In genomic region chr13:42110410-42111155, GRCh38 we compare ENCODE assay signal across 8 cellular contexts.
A peak's percentile ranks its signal among the peaks of the same experiment; 100 is the strongest.
DNase-seq lines count a peak whose midpoint lies in the region; ATAC-seq, FAIRE-seq and TF ChIP-seq lines count a peak whose summit lies in the region.

No MANE protein-coding gene starts in this region.

- H3K27ac ChIP-seq in HepG2 (ENCODE audit: extremely low read length, insufficient read depth, low read length): no peak overlapping the region

- ATAC-seq in Right ventricle myocardium superior (ENCODE audit: poor library complexity) (peak; percentile 69), Right ventricle myocardium inferior (no peak), HepG2 (peak; percentile 44; the same call in 2 of the 3 replicates), HG03139 (IDR thresholded peaks at IDR 0.05; ENCODE audit: unreplicated experiment) (no peak)
- peak; percentile 43 for ATAC-seq in central memory CD8-positive, alpha-beta T cell (replicated peaks; ENCODE audit: extremely low read depth, poor library complexity, severe bottlenecking)

- peaks cover 3% of the 10 kb centered on the region for H3K36me3 Mint-ChIP-seq in central memory CD8-positive, alpha-beta T cell (ENCODE audit: insufficient read depth)

- H3K4me1 Mint-ChIP-seq in central memory CD8-positive, alpha-beta T cell: peaks cover 7% of the 10 kb centered on the region

- H3K27me3 ChIP-seq in HepG2 (ENCODE audit: control insufficient read depth in 1 of 2, insufficient read depth in 2 of 2, low read length in 2 of 2): no peaks in the 10 kb centered on the region; a peak in 3 of 5 replicates

- no peak overlapping the region for H3K27ac Mint-ChIP-seq in central memory CD8-positive, alpha-beta T cell (ENCODE audit: low read depth)

- no peaks in the 10 kb centered on the region for H4K20me1 ChIP-seq in HepG2 (ENCODE audit: insufficient read depth, low read length)

- no peak; the same call in 1 of the 2 replicates for TF ChIP-seq RAD21 in HepG2 (CRISPR knock-in tag; IDR thresholded peaks at IDR 0.05)

- no peaks in the 10 kb centered on the region for H3K27me3 Mint-ChIP-seq in central memory CD8-positive, alpha-beta T cell

- no peaks in the 10 kb centered on the region for H3K36me3 ChIP-seq in HepG2 (replicated peaks in 1 of 2; ENCODE audit: control insufficient read depth in 1 of 2, insufficient read depth in 2 of 2, low read length in 2 of 2)

- FAIRE-seq in HepG2 (lab: Jason Lieb, UNC): peak; percentile 71

- no TSS peak for BruUV-seq in HepG2 (replicated peaks; lab: Mats Ljungman, UMichigan)

- TF ChIP-seq POLR2A in HepG2 (IDR thresholded peaks at IDR 0.05; ENCODE audit: insufficient read depth in 1 of 2, low read depth in 2 of 2, low read length in 2 of 2): no peak

- no peak for DNase-seq in Right ventricle myocardium superior
- no peak for DNase-seq in Right ventricle myocardium inferior (ENCODE audit: missing footprints)
- peak; percentile 70 for DNase-seq in LoVo (ENCODE audit: low spot score)
- peak; percentile 62 for DNase-seq in RPMI7951 (ENCODE audit: low read depth)
- DNase-seq in central memory CD8-positive, alpha-beta T cell (ENCODE audit: low spot score in 2 of 2): peak in 1 of 2 donors; percentile 31
- DNase-seq in HepG2 (ENCODE audit: low spot score): peak; percentile 54
- peak; percentile 54 for DNase-seq in stromal cell of bone marrow (ENCODE audit: low read depth)

- POLR2A ChIA-PET in HepG2 (lab: Yijun Ruan, JAX): no interaction called here

- no peaks in the 10 kb centered on the region for H3K4me1 ChIP-seq in HepG2 (ENCODE audit: insufficient read depth, low read length)

- H3K79me2 ChIP-seq in HepG2 (ENCODE audit: insufficient read depth, low read length): no peaks in the 10 kb centered on the region

- H3K9me3 Mint-ChIP-seq in central memory CD8-positive, alpha-beta T cell: no peaks in the 10 kb centered on the region

- CTCF ChIA-PET in HepG2 (lab: Yijun Ruan, JAX; ENCODE audit: low intra/inter-chr PET ratio, low total read pairs): interaction anchor here (1.4 to 1.9 kb wide), 2 partner anchors 205 to 442 kb away, joined by 6 to 28 read pairs; no protein-coding TSS in a partner anchor

- TF ChIP-seq EP300 in HepG2 (IDR thresholded peaks at IDR 0.05; ENCODE audit: low read depth in 2 of 2, low read length in 2 of 2) (no peak), HepG2 (CRISPR knock-in tag; IDR thresholded peaks at IDR 0.05; ENCODE audit: borderline replicate concordance) (no peak)

- intact Hi-C loops in Right ventricle myocardium superior (cut with DNase I) (loop anchor here (5.0 kb wide), 1 partner anchor 443 kb away; no protein-coding TSS in a partner anchor), Right ventricle myocardium inferior (cut with DNase I) (loop anchor here (1.0 to 5.0 kb wide), 2 partner anchors 442 to 758 kb away; no protein-coding TSS in a partner anchor), HepG2 (cut with micrococcal nuclease; ENCODE audit: unreplicated experiment) (loop anchor here (1.0 to 5.0 kb wide), 4 partner anchors 205 to 758 kb away; no protein-coding TSS in a partner anchor)

- 11% methylated on average over 7 of the region's 7 CpGs for WGBS in HepG2 (ENCODE audit: low lambda C conversion rate)

- H3K4me2 ChIP-seq in HepG2 (ENCODE audit: low read depth, low read length): no peak overlapping the region

- H3K4me3 ChIP-seq in HepG2 (replicated peaks in 1 of 3; ENCODE audit: insufficient read depth in 1 of 3, low read depth in 2 of 3, low read length in 3 of 3): no peak overlapping the region

- H3K9me3 ChIP-seq in HepG2 (ENCODE audit: low read length): no peaks in the 10 kb centered on the region

- H3K4me3 Mint-ChIP-seq in central memory CD8-positive, alpha-beta T cell: no peak overlapping the region

- in situ Hi-C loops in HepG2 (cut with HindIII; ENCODE audit: extremely low pct_ligation_motif_present, low pct_unique_long_range_greater_than_20kb): loop anchor here (5.0 to 25.0 kb wide), 2 partner anchors 443 to 698 kb away; no protein-coding TSS in a partner anchor

- no peak overlapping the region for H3K9ac ChIP-seq in HepG2 (ENCODE audit: insufficient read depth, low read depth, low read length)

- peak; percentile 80 for TF ChIP-seq CTCF in HepG2 (CRISPR knock-in tag; IDR thresholded peaks at IDR 0.05)

- H2AFZ ChIP-seq in HepG2 (ENCODE audit: low read length): no peak overlapping the region

TF ChIP-seq in HepG2, 621 proteins besides CTCF, POLR2A, EP300 and RAD21:
- TF ChIP-seq YEATS2 (CRISPR knock-in tag; IDR thresholded peaks at IDR 0.05; ENCODE audit: borderline replicate concordance) (no peak), ZNF124 (CRISPR knock-in tag; IDR thresholded peaks at IDR 0.05) (no peak), DMTF1 (CRISPR knock-in tag; IDR thresholded peaks at IDR 0.05) (no peak), ZNF766 (CRISPR knock-in tag; IDR thresholded peaks at IDR 0.05; ENCODE audit: borderline replicate concordance) (no peak), BRCA1 (CRISPR knock-in tag; IDR thresholded peaks at IDR 0.05) (no peak), SMC3 (IDR thresholded peaks at IDR 0.05; ENCODE audit: low read length) (peak; percentile 82), ZSCAN20 (CRISPR knock-in tag; IDR thresholded peaks at IDR 0.05; ENCODE audit: borderline replicate concordance) (no peak), ZBTB43 (CRISPR knock-in tag; conservative IDR thresholded peaks at IDR 0.05) (no peak), STAG1 (CRISPR knock-in tag; IDR thresholded peaks at IDR 0.05) (peak; percentile 92), ZBTB33 (CRISPR knock-in tag; IDR thresholded peaks at IDR 0.05) (no peak), SRY (CRISPR knock-in tag; IDR thresholded peaks at IDR 0.05) (no peak), ZNF24 (IDR thresholded peaks at IDR 0.05) (peak; percentile 80), ZNF235 (CRISPR knock-in tag; IDR thresholded peaks at IDR 0.05; ENCODE audit: borderline replicate concordance) (no peak)

Comparison
In these comparisons a context has a peak if more than half of its experiments do, and no peak if none do; other contexts are left out.
1. ATAC-seq: peak in Right ventricle myocardium superior (single experiment), central memory CD8-positive, alpha-beta T cell (single experiment) and HepG2 (single experiment); none in Right ventricle myocardium inferior (single experiment) and HG03139 (single experiment).
2. DNase-seq: peak in LoVo (single experiment), RPMI7951 (single experiment), HepG2 (single experiment) and stromal cell of bone marrow (single experiment); none in Right ventricle myocardium superior (single experiment) and Right ventricle myocardium inferior (single experiment).